ENCODE assay signal across 1 cellular context in the genomic region with DNA sequence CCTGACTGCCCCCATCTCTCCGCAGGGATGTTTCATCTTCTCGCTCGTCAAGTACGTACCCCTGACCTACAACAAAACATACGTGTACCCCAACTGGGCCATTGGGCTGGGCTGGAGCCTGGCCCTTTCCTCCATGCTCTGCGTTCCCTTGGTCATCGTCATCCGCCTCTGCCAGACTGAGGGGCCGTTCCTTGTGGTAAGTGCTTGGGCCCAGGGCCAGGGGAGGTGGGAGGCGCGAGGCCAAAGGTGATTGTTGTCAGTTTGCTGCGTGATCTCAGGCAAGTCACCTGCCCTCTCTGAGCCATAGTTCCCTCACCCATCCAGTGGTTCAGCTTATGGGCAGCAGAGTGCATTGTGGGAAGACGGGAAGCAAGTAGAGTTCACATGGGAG.
TF ChIP-seq lines count a peak whose summit lies in the region.

No MANE protein-coding gene starts in this region.

TF ChIP-seq in HEK293, 187 proteins besides CTCF, POLR2A, EP300 and RAD21 (continued from another document):
- TF ChIP-seq, protein P1, sequence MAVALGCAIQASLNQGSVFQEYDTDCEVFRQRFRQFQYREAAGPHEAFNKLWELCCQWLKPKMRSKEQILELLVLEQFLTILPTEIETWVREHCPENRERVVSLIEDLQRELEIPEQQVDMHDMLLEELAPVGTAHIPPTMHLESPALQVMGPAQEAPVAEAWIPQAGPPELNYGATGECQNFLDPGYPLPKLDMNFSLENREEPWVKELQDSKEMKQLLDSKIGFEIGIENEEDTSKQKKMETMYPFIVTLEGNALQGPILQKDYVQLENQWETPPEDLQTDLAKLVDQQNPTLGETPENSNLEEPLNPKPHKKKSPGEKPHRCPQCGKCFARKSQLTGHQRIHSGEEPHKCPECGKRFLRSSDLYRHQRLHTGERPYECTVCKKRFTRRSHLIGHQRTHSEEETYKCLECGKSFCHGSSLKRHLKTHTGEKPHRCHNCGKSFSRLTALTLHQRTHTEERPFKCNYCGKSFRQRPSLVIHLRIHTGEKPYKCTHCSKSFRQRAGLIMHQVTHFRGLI (tag by site-specific recombination; IDR thresholded peaks at IDR 0.05) = no peak
- TF ChIP-seq ZNF76 (tag by site-specific recombination; IDR thresholded peaks at IDR 0.05; ENCODE audit: borderline replicate concordance, low read depth) (peak; percentile 34; the same call in 1 of the 2 replicates), ZNF221 (tag by site-specific recombination; IDR thresholded peaks at IDR 0.05; ENCODE audit: borderline replicate concordance) (no peak), MEIS1 (CRISPR knock-in tag; IDR thresholded peaks at IDR 0.05; ENCODE audit: borderline replicate concordance) (no peak), ZNF24 (tag by site-specific recombination; IDR thresholded peaks at IDR 0.05) (no peak)
